9 cellular contexts compared by ENCODE assay signal in the genomic region with DNA sequence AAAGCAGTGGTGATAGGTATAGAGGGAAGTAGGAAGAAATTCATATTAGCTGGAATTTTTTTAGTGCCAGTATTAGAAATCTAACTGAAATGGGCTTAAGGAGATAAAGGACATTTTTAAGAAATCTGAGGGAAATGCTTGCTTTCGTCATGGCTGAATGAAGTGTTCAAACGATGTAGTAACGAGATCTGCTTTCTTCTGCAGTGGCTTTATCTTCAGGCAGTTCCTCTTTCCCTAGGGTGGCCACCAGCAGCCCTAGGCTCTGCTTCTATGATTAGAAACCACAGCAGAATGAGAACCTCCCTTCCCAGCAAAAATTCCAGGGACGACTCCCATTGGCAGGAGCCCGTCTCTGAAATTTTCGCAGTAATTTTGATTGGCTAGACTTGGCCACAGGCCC.
"Had no signal": no experiment of that assay in that cellular context is flagged by ENCODE, and none has a peak within 500 bp of the region (broad histone marks: within the 10 kb centered on the region; RNA-seq: fewer than 3 reads in every experiment).

No MANE protein-coding gene starts in this region.

- H3K4me1 ChIP-seq: parathyroid adenoma had no signal

- H3K9me3 ChIP-seq: gastroesophageal sphincter, stomach had no signal

- H3K27me3 ChIP-seq: cardiac muscle cell, gastroesophageal sphincter, stomach had no signal

- H3K36me3 ChIP-seq: cardiac muscle cell, gastroesophageal sphincter, stomach had no signal

- DNase-seq: activated CD4-positive, alpha-beta T cell treated with anti-CD3 and anti-CD28 coated beads for 48 hours; activated CD8-positive, alpha-beta memory T cell treated with anti-CD3 and anti-CD28 coated beads for 24 hours; activated naive CD4-positive, alpha-beta T cell treated with anti-CD3 and anti-CD28 coated beads for 36 hours; left ventricle myocardium superior; stimulated activated CD4-positive, alpha-beta T cell treated with anti-CD3 and anti-CD28 coated beads, Interleukin-4, amount 100 ng/mL, for 4 hours; stomach had no signal

- H3K4me3 ChIP-seq: cardiac muscle cell, gastroesophageal sphincter, stomach had no signal

- ATAC-seq: gastroesophageal sphincter, left ventricle myocardium superior had no signal

- H3K27ac ChIP-seq: cardiac muscle cell, gastroesophageal sphincter, parathyroid adenoma, stomach had no signal
